Comparison of ENCODE assay signal across 8 cellular contexts in genomic region chr19:19320362-19321142, GRCh38. TPM values are rescaled to one million over a fixed set of nuclear protein-coding genes. Genes with fewer than 3 reads are reported as not detected.
DNase-seq lines count a peak whose midpoint lies in the region; ATAC-seq and TF ChIP-seq lines count a peak whose summit lies in the region.

TSS of gene MAU2 (plus strand) at chr19:19320829. CDS start at chr19:19320860, 31 bp downstream.
A gene with protein sequence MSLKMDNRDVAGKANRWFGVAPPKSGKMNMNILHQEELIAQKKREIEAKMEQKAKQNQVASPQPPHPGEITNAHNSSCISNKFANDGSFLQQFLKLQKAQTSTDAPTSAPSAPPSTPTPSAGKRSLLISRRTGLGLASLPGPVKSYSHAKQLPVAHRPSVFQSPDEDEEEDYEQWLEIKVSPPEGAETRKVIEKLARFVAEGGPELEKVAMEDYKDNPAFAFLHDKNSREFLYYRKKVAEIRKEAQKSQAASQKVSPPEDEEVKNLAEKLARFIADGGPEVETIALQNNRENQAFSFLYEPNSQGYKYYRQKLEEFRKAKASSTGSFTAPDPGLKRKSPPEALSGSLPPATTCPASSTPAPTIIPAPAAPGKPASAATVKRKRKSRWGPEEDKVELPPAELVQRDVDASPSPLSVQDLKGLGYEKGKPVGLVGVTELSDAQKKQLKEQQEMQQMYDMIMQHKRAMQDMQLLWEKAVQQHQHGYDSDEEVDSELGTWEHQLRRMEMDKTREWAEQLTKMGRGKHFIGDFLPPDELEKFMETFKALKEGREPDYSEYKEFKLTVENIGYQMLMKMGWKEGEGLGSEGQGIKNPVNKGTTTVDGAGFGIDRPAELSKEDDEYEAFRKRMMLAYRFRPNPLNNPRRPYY (minus strand): TSS chr19:19320509. CDS start chr19:19320496, 13 bp downstream.

- no peaks in the 10 kb centered on the region for H3K4me1 ChIP-seq in BE2C

- TF ChIP-seq POLR2A in GM19099 (IDR thresholded peaks at IDR 0.05; ENCODE audit: extremely low read depth, insufficient read length, low read depth) = peak; percentile 86

- peak; percentile 93 for DNase-seq in BE2C
- peak; percentile 90 for DNase-seq in NCI-H510A (lab: John Stamatoyannopoulos, UW)
- DNase-seq in activated CD4-positive, alpha-beta T cell treated with anti-CD3 and anti-CD28 coated beads for 4 hours = peak; percentile 86 to 87
- DNase-seq in stimulated activated CD4-positive, alpha-beta T cell treated with anti-CD3 and anti-CD28 coated beads, Interleukin-1b, Interleukin-23, amount 100 ng/mL, for 4 hours (ENCODE audit: low read depth in 2 of 2) = peak; percentile 81 to 82

- peaks cover 29% of the 10 kb centered on the region for H3K36me3 ChIP-seq in BE2C

- H3K4me3 ChIP-seq in BE2C (ENCODE audit: low read depth, low read length) = peak within 1 kb of the TSS; percentile 99

- no peaks in the 10 kb centered on the region for H3K27me3 ChIP-seq in BE2C
- no peaks in the 10 kb centered on the region for H3K27me3 ChIP-seq in layer of hippocampus (ENCODE audit: control insufficient read depth, insufficient read depth, low read length)

- no peaks in the 10 kb centered on the region for H3K9me3 ChIP-seq in BE2C

- peak; percentile 90 for ATAC-seq in HG03432 (IDR thresholded peaks at IDR 0.05; ENCODE audit: unreplicated experiment)

- H3K27ac ChIP-seq in cingulate gyrus (ENCODE audit: low read depth, low read length) = peak within 1 kb of the TSS; percentile 96
- peak within 1 kb of the TSS; percentile 94 for H3K27ac ChIP-seq in layer of hippocampus (ENCODE audit: low read depth, low read length)

- TF ChIP-seq CTCF in BE2C (IDR thresholded peaks at IDR 0.05; ENCODE audit: low read depth, low read length) = peak; percentile 19

RNA-seq across cellular contexts. Expression of gene MAU2, which starts in this region (rescaled TPM):
- 97.4 TPM for polyA plus RNA-seq in BE2C (2012; ENCODE audit: insufficient read depth, insufficient read length, low read depth)

RNA-seq across cellular contexts. Expression of the second gene that starts in this region (rescaled TPM):
- polyA plus RNA-seq in BE2C (2012; ENCODE audit: insufficient read depth, insufficient read length, low read depth) = 91.6 TPM

Comparison
In these comparisons a context has a peak if more than half of its experiments do, and no peak if none do; other contexts are left out.
1. Peak in every context shown above with its lines: DNase-seq, ATAC-seq, H3K4me3 ChIP-seq and H3K27ac ChIP-seq.